In the genomic region with DNA sequence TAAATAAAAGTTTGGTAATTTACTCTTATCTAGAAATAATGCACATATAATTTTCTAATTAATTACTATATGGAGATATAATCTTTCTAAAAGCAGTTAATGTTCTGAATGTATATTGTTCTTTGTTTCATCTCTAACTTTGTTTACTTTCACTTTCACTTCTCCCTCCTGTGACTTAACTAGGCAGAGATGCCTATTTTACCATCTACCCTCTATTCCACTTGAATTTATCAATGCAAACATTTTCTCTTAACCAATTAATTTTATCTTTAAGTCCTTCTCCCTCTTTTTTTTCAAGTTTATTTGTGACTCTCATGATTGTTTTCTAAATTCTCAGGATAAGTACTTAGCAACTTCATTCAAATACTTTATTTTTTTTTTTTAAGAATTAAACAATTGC, we compare ENCODE assay signal across 10 cellular contexts. TPM values are rescaled to one million over a fixed set of nuclear protein-coding genes. Genes with fewer than 3 reads are reported as not detected.
DNase-seq lines count a peak whose midpoint lies in the region; ATAC-seq and TF ChIP-seq lines count a peak whose summit lies in the region.
"Had no signal": no experiment of that assay in that cellular context is flagged by ENCODE, and none has a peak within 500 bp of the region (broad histone marks: within the 10 kb centered on the region; RNA-seq: fewer than 3 reads in every experiment).

No MANE protein-coding gene starts in this region.

- H3K4me2 ChIP-seq in Loucy (ENCODE audit: low read depth, low read length, poor library complexity, severe bottlenecking) = peak overlapping the region; percentile 70

- 0 out of 2 replicates have a peak, but pooled peaks cover 4% of the 10 kb centered on the region for H3F3A ChIP-seq in Loucy (ENCODE audit: low read depth)

- H3K9me3 Mint-ChIP-seq in activated CD8-positive, alpha-beta T cell treated with anti-CD3 and anti-CD28 coated beads, Interleukin-2, amount 10 ng/mL, durations not matched to agents 7 days and 5 days (ENCODE audit: insufficient read depth) = peaks cover 25% of the 10 kb centered on the region
- H3K9me3 Mint-ChIP-seq in naive thymus-derived CD8-positive, alpha-beta T cell = no peaks in the 10 kb centered on the region
- H3K9me3 Mint-ChIP-seq in activated CD4-positive, alpha-beta memory T cell treated with anti-CD3 and anti-CD28 coated beads, Interleukin-2, amount 10 ng/mL, durations not matched to agents 7 days and 5 days = peaks cover 24% of the 10 kb centered on the region

- no peak for ATAC-seq in activated CD8-positive, alpha-beta T cell treated with anti-CD3 and anti-CD28 coated beads, Interleukin-2, amount 10 ng/mL, durations not matched to agents 7 days and 5 days
- ATAC-seq in naive thymus-derived CD8-positive, alpha-beta T cell = no peak
- no peak for ATAC-seq in HG02852 (IDR thresholded peaks at IDR 0.05; ENCODE audit: unreplicated experiment)

- no peaks in the 10 kb centered on the region for H3K36me3 ChIP-seq in Loucy (ENCODE audit: insufficient read depth, low read length)

- TF ChIP-seq CTCF in Loucy (conservative IDR thresholded peaks at IDR 0.05; ENCODE audit: low read length) = no peak

- H3K4me1 ChIP-seq in Loucy (ENCODE audit: insufficient read depth, low read length, poor library complexity, severe bottlenecking) = peaks cover 31% of the 10 kb centered on the region

- H2AFZ ChIP-seq in Loucy (ENCODE audit: low read length) = peak overlapping the region; percentile 87

- H3K9me3 ChIP-seq in Loucy (ENCODE audit: insufficient read depth, low read depth, low read length) = no peaks in the 10 kb centered on the region

- H3K36me3 Mint-ChIP-seq in activated CD8-positive, alpha-beta T cell treated with anti-CD3 and anti-CD28 coated beads, Interleukin-2, amount 10 ng/mL, durations not matched to agents 7 days and 5 days (ENCODE audit: low read depth) = peaks cover 45% of the 10 kb centered on the region
- H3K36me3 Mint-ChIP-seq in naive thymus-derived CD8-positive, alpha-beta T cell = peaks cover 0 to 2% (median 0%) of the 10 kb centered on the region in 3 donors
- peaks cover 30% of the 10 kb centered on the region for H3K36me3 Mint-ChIP-seq in activated CD4-positive, alpha-beta memory T cell treated with anti-CD3 and anti-CD28 coated beads, Interleukin-2, amount 10 ng/mL, durations not matched to agents 7 days and 5 days (ENCODE audit: low read depth)

- CTCF ChIA-PET in activated CD8-positive, alpha-beta T cell treated with anti-CD3 and anti-CD28 coated beads, Interleukin-2, amount 10 ng/mL, durations not matched to agents 7 days and 5 days (lab: Charles Lee) = interaction anchor here (1.2 to 2.3 kb wide), 3 partner anchors 15 to 187 kb away, joined by 4 to 17 read pairs (median 6); a partner anchor contains a TSS
- CTCF ChIA-PET in activated CD4-positive, alpha-beta memory T cell treated with anti-CD3 and anti-CD28 coated beads, Interleukin-2, amount 10 ng/mL, durations not matched to agents 7 days and 5 days (lab: Charles Lee) = interaction anchor here (1.1 to 1.5 kb wide), 3 partner anchors 13 to 250 kb away, joined by 3 to 5 read pairs (median 3); no protein-coding TSS in a partner anchor

- H3K27ac ChIP-seq in caudate nucleus (ENCODE audit: low read depth, low read length) = no peak overlapping the region

- POLR2A ChIA-PET in activated CD8-positive, alpha-beta T cell treated with anti-CD3 and anti-CD28 coated beads, Interleukin-2, amount 10 ng/mL, durations not matched to agents 7 days and 5 days (lab: Charles Lee) = no interaction called here
- POLR2A ChIA-PET in naive thymus-derived CD8-positive, alpha-beta T cell (lab: Charles Lee) = no interaction called here
- POLR2A ChIA-PET in activated CD4-positive, alpha-beta memory T cell treated with anti-CD3 and anti-CD28 coated beads, Interleukin-2, amount 10 ng/mL, durations not matched to agents 7 days and 5 days (lab: Charles Lee) = interaction anchor here (1.3 kb wide), 1 partner anchor 15 kb away, joined by 3 read pairs; no protein-coding TSS in a partner anchor

- no peaks in the 10 kb centered on the region for H4K20me1 ChIP-seq in Loucy (ENCODE audit: insufficient read depth, low read length, poor library complexity, severe bottlenecking)

- H3K27ac Mint-ChIP-seq in activated CD8-positive, alpha-beta T cell treated with anti-CD3 and anti-CD28 coated beads, Interleukin-2, amount 10 ng/mL, durations not matched to agents 7 days and 5 days = peak overlapping the region; percentile 78
- H3K27ac Mint-ChIP-seq in naive thymus-derived CD8-positive, alpha-beta T cell = peak overlapping the region in 2 of 10 donors; percentile 27 to 34
- H3K27ac Mint-ChIP-seq in activated CD4-positive, alpha-beta memory T cell treated with anti-CD3 and anti-CD28 coated beads, Interleukin-2, amount 10 ng/mL, durations not matched to agents 7 days and 5 days = no peak overlapping the region

- peak overlapping the region; percentile 18 for H3K4me3 Mint-ChIP-seq in activated CD8-positive, alpha-beta T cell treated with anti-CD3 and anti-CD28 coated beads, Interleukin-2, amount 10 ng/mL, durations not matched to agents 7 days and 5 days
- peak overlapping the region; percentile 45 to 83 (median 63) for H3K4me3 Mint-ChIP-seq in naive thymus-derived CD8-positive, alpha-beta T cell
- no peak overlapping the region for H3K4me3 Mint-ChIP-seq in activated CD4-positive, alpha-beta memory T cell treated with anti-CD3 and anti-CD28 coated beads, Interleukin-2, amount 10 ng/mL, durations not matched to agents 7 days and 5 days

- H3K79me2 ChIP-seq in Loucy (ENCODE audit: insufficient read depth, low read length) = no peaks in the 10 kb centered on the region

- no peaks in the 10 kb centered on the region for H3K27me3 Mint-ChIP-seq in activated CD8-positive, alpha-beta T cell treated with anti-CD3 and anti-CD28 coated beads, Interleukin-2, amount 10 ng/mL, durations not matched to agents 7 days and 5 days (ENCODE audit: low read depth)
- peaks cover 0 to 2% (median 0%) of the 10 kb centered on the region in 5 donors for H3K27me3 Mint-ChIP-seq in naive thymus-derived CD8-positive, alpha-beta T cell
- no peaks in the 10 kb centered on the region for H3K27me3 Mint-ChIP-seq in activated CD4-positive, alpha-beta memory T cell treated with anti-CD3 and anti-CD28 coated beads, Interleukin-2, amount 10 ng/mL, durations not matched to agents 7 days and 5 days

- H3K4me1 Mint-ChIP-seq in activated CD8-positive, alpha-beta T cell treated with anti-CD3 and anti-CD28 coated beads, Interleukin-2, amount 10 ng/mL, durations not matched to agents 7 days and 5 days (ENCODE audit: low read depth) = peaks cover 74% of the 10 kb centered on the region
- H3K4me1 Mint-ChIP-seq in naive thymus-derived CD8-positive, alpha-beta T cell = peaks cover 5 to 50% (median 19%) of the 10 kb centered on the region in 4 donors
- H3K4me1 Mint-ChIP-seq in activated CD4-positive, alpha-beta memory T cell treated with anti-CD3 and anti-CD28 coated beads, Interleukin-2, amount 10 ng/mL, durations not matched to agents 7 days and 5 days = peaks cover 70% of the 10 kb centered on the region

- peak; percentile 65 for DNase-seq in DMS53 (lab: John Stamatoyannopoulos, UW)
- no peak for DNase-seq in activated CD8-positive, alpha-beta T cell treated with anti-CD3 and anti-CD28 coated beads, Interleukin-2, amount 10 ng/mL, durations not matched to agents 7 days and 5 days
- DNase-seq in naive thymus-derived CD8-positive, alpha-beta T cell = peak in 1 of 10 donors; percentile 10
- DNase-seq in caudate nucleus (lab: John Stamatoyannopoulos, UW) = no peak
- no peak for DNase-seq in activated CD4-positive, alpha-beta memory T cell treated with anti-CD3 and anti-CD28 coated beads, Interleukin-2, amount 10 ng/mL, durations not matched to agents 7 days and 5 days
- DNase-seq: GOT3, mesendoderm, NCI-H187 had no signal

- H3K4me3 ChIP-seq in Loucy (ENCODE audit: low read length, poor library complexity, severe bottlenecking) = peak overlapping the region; percentile 61

- H3K9ac ChIP-seq in Loucy (ENCODE audit: low read depth, low read length, poor library complexity, severe bottlenecking) = peak overlapping the region; percentile 46

- no peaks in the 10 kb centered on the region for H3K27me3 ChIP-seq in Loucy (ENCODE audit: insufficient read depth, low read length, poor library complexity, severe bottlenecking)

- H3K9me2 ChIP-seq in Loucy (replicated peaks; ENCODE audit: low read depth, low read length) = no peaks in the 10 kb centered on the region

RNA-seq across cellular contexts. Expression of a gene that starts 55.1 kb away (rescaled TPM):
- under 1 TPM; 0.13 to 0.21 TPM for total RNA-seq in activated CD8-positive, alpha-beta T cell treated with anti-CD3 and anti-CD28 coated beads, Interleukin-2, amount 10 ng/mL, durations not matched to agents 7 days and 5 days
- total RNA-seq in naive thymus-derived CD8-positive, alpha-beta T cell = not detected
- polyA plus RNA-seq in naive thymus-derived CD8-positive, alpha-beta T cell = not detected
- total RNA-seq in activated CD4-positive, alpha-beta memory T cell treated with anti-CD3 and anti-CD28 coated beads, Interleukin-2, amount 10 ng/mL, durations not matched to agents 7 days and 5 days = under 1 TPM; 0.58 to 0.71 TPM
